ENCODE assay signal across 1 cellular context in genomic region chr14:105063506-105063905, GRCh38.
A peak's percentile ranks its signal among the peaks of the same experiment; 100 is the strongest.
TF ChIP-seq lines count a peak whose summit lies in the region.

No MANE protein-coding gene starts in this region.

TF ChIP-seq in GM12878, 131 proteins besides CTCF, POLR2A, EP300 and RAD21:
- TF ChIP-seq SPI1 (IDR thresholded peaks at IDR 0.05; ENCODE audit: borderline replicate concordance, insufficient read depth, low read depth, low read length) = peak; percentile 91
- peak; percentile 33; the same call in 1 of the 2 replicates for TF ChIP-seq ZNF384 (IDR thresholded peaks at IDR 0.05; ENCODE audit: borderline replicate concordance, low read depth, low read length)
- peak; percentile 30; the same call in 1 of the 2 replicates for TF ChIP-seq POLR2AphosphoS5 (IDR thresholded peaks at IDR 0.05; ENCODE audit: low read length)
- peak; percentile 25 to 40; a peak in 2 of 4 replicates for TF ChIP-seq BHLHE40 (IDR thresholded peaks at IDR 0.05; ENCODE audit: borderline replicate concordance in 1 of 2, low read depth in 2 of 2, low read length in 1 of 2)
- TF ChIP-seq EED (IDR thresholded peaks at IDR 0.05; ENCODE audit: low read depth) = 0 out of 2 replicates have a peak, but pooled peaks have one; percentile 40
- peak; percentile 56; the same call in 1 of the 2 replicates for TF ChIP-seq NBN (IDR thresholded peaks at IDR 0.05)
- peak; percentile 75; the same call in 1 of the 2 replicates for TF ChIP-seq MXI1 (IDR thresholded peaks at IDR 0.05; ENCODE audit: low read depth, low read length)
- TF ChIP-seq MLLT1 (IDR thresholded peaks at IDR 0.05) = 0 out of 2 replicates have a peak, but pooled peaks have one; percentile 31
- TF ChIP-seq SMARCA5 (IDR thresholded peaks at IDR 0.05) = 0 out of 2 replicates have a peak, but pooled peaks have one; percentile 29
- TF ChIP-seq SKIL (IDR thresholded peaks at IDR 0.05; ENCODE audit: low read depth, poor library complexity, severe bottlenecking) = peak; percentile 28
- peak; percentile 34; the same call in 1 of the 2 replicates for TF ChIP-seq RELB (IDR thresholded peaks at IDR 0.05; ENCODE audit: low read depth)
- peak; percentile 24; the same call in 1 of the 2 replicates for TF ChIP-seq NR2F1 (conservative IDR thresholded peaks at IDR 0.05)
